In genomic region chr12:127398026-127398715, GRCh38 we compare ENCODE assay signal across 21 cellular contexts.
DNase-seq lines count a peak whose midpoint lies in the region; FAIRE-seq and TF ChIP-seq lines count a peak whose summit lies in the region.
"Had no signal": no experiment of that assay in that cellular context is flagged by ENCODE, and none has a peak within 500 bp of the region (broad histone marks: within the 10 kb centered on the region; RNA-seq: fewer than 3 reads in every experiment).

No MANE protein-coding gene starts in this region.

- intact Hi-C loops in left ventricle myocardium inferior (cut with micrococcal nuclease): no loop called here

- FAIRE-seq in keratinocyte (lab: Jason Lieb, UNC): peak; percentile 46
- FAIRE-seq: G401.6 had no signal

- H3K36me3 ChIP-seq in WERI-Rb-1 (no peaks in the 10 kb centered on the region), keratinocyte (ENCODE audit: control insufficient read depth in 2 of 2, extremely low read depth in 1 of 2, insufficient read depth in 2 of 2, low read length in 2 of 2) (no peaks in the 10 kb centered on the region), left ventricle myocardium inferior (no peaks in the 10 kb centered on the region), H7 (replicated peaks; ENCODE audit: control insufficient read depth, insufficient read depth, low read length) (no peaks in the 10 kb centered on the region)
- H3K36me3 ChIP-seq: BLaER1 treated with 17β-estradiol and CSF1 and Interleukin-3, amounts not matched to agents 10 nM and 100 nM had no signal

- no peak overlapping the region for H2AFZ ChIP-seq in keratinocyte (ENCODE audit: control insufficient read depth, low read length)
- H2AFZ ChIP-seq: GM23248 had no signal

- H3K9me1 ChIP-seq in keratinocyte (ENCODE audit: control insufficient read depth, extremely low read depth, insufficient read depth, low read length): no peaks in the 10 kb centered on the region

- H3K27ac ChIP-seq in WERI-Rb-1: no peak overlapping the region
- H3K27ac ChIP-seq in keratinocyte (ENCODE audit: control insufficient read depth, insufficient read depth, low read length): no peak overlapping the region
- no peak overlapping the region for H3K27ac ChIP-seq in left ventricle myocardium inferior (replicated peaks)
- H3K27ac ChIP-seq: BLaER1 treated with 17β-estradiol and CSF1 and Interleukin-3, amounts not matched to agents 10 nM and 100 nM; GM23248 had no signal

- DNase-seq in H4 (ENCODE audit: low spot score) (peak; percentile 60), M059J (ENCODE audit: low read depth) (peak; percentile 66), WERI-Rb-1 (peak; percentile 15), keratinocyte (ENCODE audit: low read depth, low spot score) (no peak), left ventricle myocardium inferior (no peak), H7 (no peak), NCI-H1105 (lab: John Stamatoyannopoulos, UW) (no peak)
- DNase-seq: CD8-positive, alpha-beta T cell; DMS79; GM23248; Kasumi-1; NCI-H1417; NCI-H187; NCI-H2107; NCI-H510A; NCI-H748 treated with DMSO at 0.1 percent for 48 hours; OCI-M1; SHP77 treated with DMSO at 0.1 percent for 48 hours; SW 1271 had no signal

- TF ChIP-seq CTCF in WERI-Rb-1 (IDR thresholded peaks at IDR 0.05; ENCODE audit: low read depth, low read length) (no peak), keratinocyte (optimal IDR thresholded peaks at IDR 0.05 in 1 of 3, IDR thresholded peaks at IDR 0.05 in 1 of 3, conservative IDR thresholded peaks at IDR 0.05 in 1 of 3; ENCODE audit: extremely low read depth in 1 of 3, insufficient read depth in 2 of 3, low read length in 3 of 3) (no peak), left ventricle myocardium inferior (IDR thresholded peaks at IDR 0.05; ENCODE audit: borderline replicate concordance) (no peak)

- H3K9ac ChIP-seq in keratinocyte (ENCODE audit: control insufficient read depth, extremely low read depth, insufficient read depth, low read length): no peak overlapping the region
- H3K9ac ChIP-seq: BLaER1 treated with 17β-estradiol and CSF1 and Interleukin-3, amounts not matched to agents 10 nM and 100 nM; GM23248 had no signal

- H3K9me3 ChIP-seq in WERI-Rb-1 (ENCODE audit: severe bottlenecking): no peaks in the 10 kb centered on the region
- H3K9me3 ChIP-seq in keratinocyte (ENCODE audit: control insufficient read depth, low read depth, low read length): no peaks in the 10 kb centered on the region
- no peaks in the 10 kb centered on the region for H3K9me3 ChIP-seq in left ventricle myocardium inferior (replicated peaks)

- no peaks in the 10 kb centered on the region for H3K79me2 ChIP-seq in keratinocyte (ENCODE audit: control insufficient read depth, insufficient read depth, low read length)

- no peak overlapping the region for H3K4me2 ChIP-seq in keratinocyte (ENCODE audit: control insufficient read depth, extremely low read depth, insufficient read depth, low read depth, low read length)
- H3K4me2 ChIP-seq: BLaER1 treated with 17β-estradiol and CSF1 and Interleukin-3, amounts not matched to agents 10 nM and 100 nM had no signal

- H3K4me1 ChIP-seq in keratinocyte (ENCODE audit: control insufficient read depth, extremely low read depth, insufficient read depth, low read length) (peaks cover 18% of the 10 kb centered on the region), left ventricle myocardium inferior (no peaks in the 10 kb centered on the region)
- H3K4me1 ChIP-seq: BLaER1 treated with 17β-estradiol and CSF1 and Interleukin-3, amounts not matched to agents 10 nM and 100 nM had no signal

- dilution Hi-C loops in keratinocyte (cut with MboI; ENCODE audit: extremely low pct_ligation_motif_present, low sequenced_read_pairs): no loop called here

- H3K27me3 ChIP-seq in WERI-Rb-1 (ENCODE audit: insufficient read depth, low read depth, severe bottlenecking): no peaks in the 10 kb centered on the region
- no peaks in the 10 kb centered on the region for H3K27me3 ChIP-seq in keratinocyte (ENCODE audit: control insufficient read depth, extremely low read depth, insufficient read depth, low read length)
- H3K27me3 ChIP-seq in left ventricle myocardium inferior (ENCODE audit: low read depth): peaks cover 59% of the 10 kb centered on the region
- H3K27me3 ChIP-seq in H7 (ENCODE audit: control insufficient read depth, insufficient read depth, low read length): no peaks in the 10 kb centered on the region
- H3K27me3 ChIP-seq: BLaER1 treated with 17β-estradiol and CSF1 and Interleukin-3, amounts not matched to agents 10 nM and 100 nM had no signal

- H4K20me1 ChIP-seq in keratinocyte (ENCODE audit: control insufficient read depth, extremely low read depth, insufficient read depth, low read length): no peaks in the 10 kb centered on the region
- H4K20me1 ChIP-seq: BLaER1 treated with 17β-estradiol and CSF1 and Interleukin-3, amounts not matched to agents 10 nM and 100 nM had no signal

- no peak overlapping the region for H3K4me3 ChIP-seq in WERI-Rb-1 (ENCODE audit: low read depth, low read length)
- no peak overlapping the region for H3K4me3 ChIP-seq in keratinocyte (ENCODE audit: control insufficient read depth in 2 of 3, extremely low read depth in 1 of 3, insufficient read depth in 2 of 3, low read depth in 1 of 3, low read length in 3 of 3)
- no peak overlapping the region for H3K4me3 ChIP-seq in left ventricle myocardium inferior
- H3K4me3 ChIP-seq in H7 (ENCODE audit: insufficient read depth, low read depth, low read length): no peak overlapping the region
- H3K4me3 ChIP-seq: BLaER1 treated with 17β-estradiol and CSF1 and Interleukin-3, amounts not matched to agents 10 nM and 100 nM; GM23248 had no signal

Comparison
In these comparisons a context has a peak if more than half of its experiments do, and no peak if none do; other contexts are left out.
1. DNase-seq: peak in H4 (single experiment), M059J (single experiment) and WERI-Rb-1 (single experiment); none in keratinocyte (single experiment), left ventricle myocardium inferior (single experiment), H7 (single experiment) and NCI-H1105 (single experiment).